Comparison of ENCODE assay signal across 11 cellular contexts in the genomic region with DNA sequence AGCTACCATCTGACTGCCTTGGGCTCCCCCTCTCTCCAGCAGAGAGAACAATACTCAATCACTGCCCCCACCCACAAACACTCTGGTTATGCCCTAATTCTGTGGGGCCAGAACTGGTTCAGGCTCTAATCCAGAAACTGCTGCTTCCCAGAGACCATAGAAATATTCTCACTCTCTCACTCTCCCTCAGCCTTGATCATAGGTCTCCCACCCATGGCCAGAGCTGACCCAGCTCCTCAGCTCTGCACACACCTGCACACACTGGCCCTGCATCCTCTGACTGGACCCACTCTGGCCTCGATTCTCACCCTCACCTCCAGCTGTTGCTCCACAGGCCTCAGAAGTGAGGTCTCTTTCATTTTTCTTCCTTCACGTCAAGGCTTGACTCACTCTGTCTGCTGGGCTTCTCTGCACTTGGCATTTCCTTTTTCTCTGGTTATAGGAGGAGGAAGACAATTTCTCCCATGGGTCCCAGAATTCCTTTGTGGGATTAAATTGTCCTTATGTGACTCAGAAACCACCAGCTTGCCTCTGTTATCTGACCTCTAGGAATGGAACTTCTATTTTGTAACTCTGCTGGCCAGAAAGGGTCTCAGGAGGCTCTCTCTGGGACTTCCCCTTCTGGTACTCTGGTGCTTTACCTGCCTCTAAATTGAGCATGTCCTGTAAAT. TPM values are rescaled to one million over a fixed set of nuclear protein-coding genes. Genes with fewer than 3 reads are reported as not detected.
DNase-seq lines count a peak whose midpoint lies in the region; ATAC-seq, FAIRE-seq and TF ChIP-seq lines count a peak whose summit lies in the region.
"Had no signal": no experiment of that assay in that cellular context is flagged by ENCODE, and none has a peak within 500 bp of the region (broad histone marks: within the 10 kb centered on the region; RNA-seq: fewer than 3 reads in every experiment).

No MANE protein-coding gene starts in this region.

- H2BK20ac ChIP-seq in H1 (ENCODE audit: low read length): no peak overlapping the region

- in situ Hi-C loops in GM13977 (cut with MboI; ENCODE audit: low pct_unique_long_range_greater_than_20kb, low sequenced_read_pairs, unreplicated experiment): no loop called here

- CTCF ChIA-PET in H1 (lab: Charles Lee; ENCODE audit: partially characterized antibody): interaction anchor here (1.2 kb wide), 1 partner anchor 128 kb away, joined by 3 read pairs; no protein-coding TSS in a partner anchor
- CTCF ChIA-PET in activated CD4-positive, alpha-beta memory T cell treated with anti-CD3 and anti-CD28 coated beads, Interleukin-2, amount 10 ng/mL, durations not matched to agents 7 days and 5 days (lab: Charles Lee): interaction anchor here (0.6 kb wide), 1 partner anchor 652 kb away, joined by 3 read pairs; no protein-coding TSS in a partner anchor

- H3K56ac ChIP-seq in H1 (replicated peaks; ENCODE audit: insufficient read length, low read depth, low read length): no peak overlapping the region

- ATAC-seq in GM18870 (IDR thresholded peaks at IDR 0.05; ENCODE audit: unreplicated experiment) (no peak), GM18520 (IDR thresholded peaks at IDR 0.05; ENCODE audit: unreplicated experiment) (no peak)

- H3K4me2 ChIP-seq in H1 (ENCODE audit: insufficient read depth in 1 of 2, low read depth in 2 of 2, low read length in 2 of 2) (no peak overlapping the region), skeletal muscle satellite cell (ENCODE audit: low read length) (peak overlapping the region; percentile 42)

- H3K14ac ChIP-seq in H1 (ENCODE audit: insufficient read length): no peak overlapping the region

- H3K79me2 ChIP-seq in H1 (ENCODE audit: control insufficient read depth in 1 of 2, insufficient read depth in 2 of 2, low read length in 2 of 2): no peaks in the 10 kb centered on the region

- no peak overlapping the region for H3K18ac ChIP-seq in H1 (ENCODE audit: extremely low read depth, low read length)

- no peak overlapping the region for H3K4me3 Mint-ChIP-seq in activated CD4-positive, alpha-beta memory T cell treated with anti-CD3 and anti-CD28 coated beads, Interleukin-2, amount 10 ng/mL, durations not matched to agents 7 days and 5 days
- H3K4me3 Mint-ChIP-seq: central memory CD8-positive, alpha-beta T cell had no signal

- POLR2A ChIA-PET in H1 (lab: Charles Lee; ENCODE audit: partially characterized antibody): interaction anchor here (1.0 to 1.4 kb wide), 3 partner anchors 15 to 17 kb away, joined by 3 to 5 read pairs (median 4); no protein-coding TSS in a partner anchor
- POLR2A ChIA-PET in activated CD4-positive, alpha-beta memory T cell treated with anti-CD3 and anti-CD28 coated beads, Interleukin-2, amount 10 ng/mL, durations not matched to agents 7 days and 5 days (lab: Charles Lee): no interaction called here

- peak overlapping the region; percentile 57 for H4K8ac ChIP-seq in H1 (ENCODE audit: extremely low read depth, insufficient read depth, low read length)

- no peaks in the 10 kb centered on the region for H3K23me2 ChIP-seq in H1 (ENCODE audit: low read depth, low read length)

- WGBS in H1 (ENCODE audit: extremely low coverage in 1 of 2, insufficient coverage in 1 of 2, insufficient read length in 1 of 2, insufficient replicate concordance in 2 of 2, low coverage in 1 of 2, low lambda C conversion rate in 2 of 2, missing lambda C conversion rate in 1 of 2), 2 experiments: 97% methylated on average over 2 of the region's 2 CpGs; no CpG with 5 or more reads in 1 of the 2 experiments

- no peak overlapping the region for H2BK120ac ChIP-seq in H1 (replicated peaks; ENCODE audit: low read depth, low read length)

- H3K36me3 Mint-ChIP-seq in activated CD4-positive, alpha-beta memory T cell treated with anti-CD3 and anti-CD28 coated beads, Interleukin-2, amount 10 ng/mL, durations not matched to agents 7 days and 5 days (ENCODE audit: low read depth): no peaks in the 10 kb centered on the region

- peaks cover 3% of the 10 kb centered on the region for H3K27me3 Mint-ChIP-seq in activated CD4-positive, alpha-beta memory T cell treated with anti-CD3 and anti-CD28 coated beads, Interleukin-2, amount 10 ng/mL, durations not matched to agents 7 days and 5 days
- H3K27me3 Mint-ChIP-seq: central memory CD8-positive, alpha-beta T cell had no signal

- H3K9ac ChIP-seq in H1 (replicated peaks in 1 of 4; ENCODE audit: extremely low read depth in 1 of 4, low read depth in 3 of 4, low read length in 3 of 4) (no peak overlapping the region; a peak in 1 of 7 replicates), skeletal muscle satellite cell (ENCODE audit: low read depth, low read length) (peak overlapping the region; percentile 10)

- DNase-seq in GM13977 (ENCODE audit: low spot score) (no peak), RCC 7860 (ENCODE audit: low spot score) (peak; percentile 92), H1 (ENCODE audit: low read depth in 1 of 2, low spot score in 2 of 2) (no peak)
- no peak for DNase-seq in activated CD4-positive, alpha-beta memory T cell treated with anti-CD3 and anti-CD28 coated beads, Interleukin-2, amount 10 ng/mL, durations not matched to agents 7 days and 5 days
- DNase-seq: activated CD4-positive, alpha-beta T cell treated with anti-CD3 and anti-CD28 coated beads, Interleukin-2, amount 50 U/mL, for 1 hour; NCI-H526; sigmoid colon had no signal

- TF ChIP-seq CTCF in GM13977 (IDR thresholded peaks at IDR 0.05; ENCODE audit: extremely low read depth, insufficient read depth, missing control alignments) (peak; percentile 3), H1 (IDR thresholded peaks at IDR 0.05; ENCODE audit: control extremely low read depth in 1 of 3, insufficient read depth in 1 of 3, low read depth in 1 of 3, low read length in 3 of 3) (no peak)

- H3K27ac ChIP-seq in H1 (ENCODE audit: low read depth, low read length): no peak overlapping the region
- H3K27ac ChIP-seq: sigmoid colon had no signal

- no peak overlapping the region for H3K4ac ChIP-seq in H1 (replicated peaks; ENCODE audit: insufficient read length, low read depth, low read length)

- no peaks in the 10 kb centered on the region for H3K79me1 ChIP-seq in H1 (ENCODE audit: low read depth, low read length)

- no peaks in the 10 kb centered on the region for H3K9me3 Mint-ChIP-seq in activated CD4-positive, alpha-beta memory T cell treated with anti-CD3 and anti-CD28 coated beads, Interleukin-2, amount 10 ng/mL, durations not matched to agents 7 days and 5 days
- H3K9me3 Mint-ChIP-seq: central memory CD8-positive, alpha-beta T cell had no signal

- no peak overlapping the region for H4K5ac ChIP-seq in H1 (ENCODE audit: insufficient read length, low read depth, low read length)

- no peak overlapping the region for H2AK5ac ChIP-seq in H1 (ENCODE audit: low read depth, low read length)

- H3K9me3 ChIP-seq in H1 (ENCODE audit: insufficient read depth in 2 of 2, low read depth in 1 of 2, low read length in 1 of 2) (no peaks in the 10 kb centered on the region), skeletal muscle satellite cell (replicated peaks; ENCODE audit: low read length) (no peaks in the 10 kb centered on the region)
- H3K9me3 ChIP-seq: sigmoid colon had no signal

- no peak overlapping the region for H2BK5ac ChIP-seq in H1 (ENCODE audit: low read depth, low read length)

- H3K4me1 ChIP-seq in H1 (replicated peaks in 1 of 4; ENCODE audit: control insufficient read depth in 3 of 4, insufficient read depth in 4 of 4, low read length in 3 of 4): no peaks in the 10 kb centered on the region; a peak in 1 of 7 replicates
- H3K4me1 ChIP-seq in skeletal muscle satellite cell (ENCODE audit: control insufficient read depth, insufficient read depth, low read length): peaks cover 11% of the 10 kb centered on the region
- H3K4me1 ChIP-seq: sigmoid colon had no signal

- no peak overlapping the region for H3K27ac Mint-ChIP-seq in activated CD4-positive, alpha-beta memory T cell treated with anti-CD3 and anti-CD28 coated beads, Interleukin-2, amount 10 ng/mL, durations not matched to agents 7 days and 5 days

- H2BK15ac ChIP-seq in H1 (ENCODE audit: low read length): peak overlapping the region; percentile 75; the same call in 1 of the 2 replicates

- no peak overlapping the region for H3K4me3 ChIP-seq in H1 (ENCODE audit: extremely low read depth in 1 of 4, insufficient read depth in 2 of 4, low read depth in 3 of 4, low read length in 4 of 4)
- H3K4me3 ChIP-seq in skeletal muscle satellite cell (ENCODE audit: low read length): no peak overlapping the region
- H3K4me3 ChIP-seq: sigmoid colon had no signal

- TF ChIP-seq EP300 in H1 (IDR thresholded peaks at IDR 0.05; ENCODE audit: borderline replicate concordance in 1 of 2, low read depth in 2 of 2, low read length in 2 of 2): no peak

- FAIRE-seq in RCC 7860 (lab: Jason Lieb, UNC) (peak; percentile 95), H1 (lab: Jason Lieb, UNC) (no peak)

- no peak for TF ChIP-seq RAD21 in H1 (IDR thresholded peaks at IDR 0.05 in 1 of 2, conservative IDR thresholded peaks at IDR 0.05 in 1 of 2; ENCODE audit: low read depth in 2 of 2, low read length in 2 of 2)

- H3K27me3 ChIP-seq in H1 (replicated peaks in 1 of 4; ENCODE audit: control insufficient read depth in 3 of 4, extremely low read depth in 1 of 4, insufficient read depth in 3 of 4, low read length in 3 of 4) (no peaks in the 10 kb centered on the region; a peak in 1 of 7 replicates), skeletal muscle satellite cell (ENCODE audit: control insufficient read depth, insufficient read depth, low read length) (peaks cover 6% of the 10 kb centered on the region)
- H3K27me3 ChIP-seq: sigmoid colon had no signal

- no peak overlapping the region for H3K23ac ChIP-seq in H1 (ENCODE audit: insufficient read length)

- no peaks in the 10 kb centered on the region for H4K20me1 ChIP-seq in H1 (replicated peaks in 1 of 2; ENCODE audit: control insufficient read depth in 1 of 2, insufficient read depth in 2 of 2, low read length in 2 of 2)

- no peaks in the 10 kb centered on the region for H3K4me1 Mint-ChIP-seq in activated CD4-positive, alpha-beta memory T cell treated with anti-CD3 and anti-CD28 coated beads, Interleukin-2, amount 10 ng/mL, durations not matched to agents 7 days and 5 days
- H3K4me1 Mint-ChIP-seq: central memory CD8-positive, alpha-beta T cell had no signal

- H2AFZ ChIP-seq in H1 (ENCODE audit: low read length): peak overlapping the region; percentile 76; the same call in 1 of the 2 replicates

- no peak for TF ChIP-seq POLR2A in H1 (IDR thresholded peaks at IDR 0.05; ENCODE audit: control extremely low read depth in 1 of 2, low read depth in 2 of 2, low read length in 2 of 2)

- H4K91ac ChIP-seq in H1 (replicated peaks; ENCODE audit: insufficient read length, low read length): no peak overlapping the region

- H3K36me3 ChIP-seq in H1 (ENCODE audit: control insufficient read depth in 2 of 4, insufficient read depth in 4 of 4, low read length in 3 of 4) (no peaks in the 10 kb centered on the region), skeletal muscle satellite cell (ENCODE audit: insufficient read depth, low read length) (no peaks in the 10 kb centered on the region)
- H3K36me3 ChIP-seq: sigmoid colon had no signal

- H2BK12ac ChIP-seq in H1 (ENCODE audit: low read depth, low read length): no peak overlapping the region

RNA-seq across cellular contexts. Expression of a gene that starts 15.6 kb away (rescaled TPM):
- total RNA-seq in H1 (2021; fragmentation: NEBNext Ultra II Directional; extraction: Animal tissue kit (Norgen Biotek cat#: 25700)): 14.9 and 15.7 TPM in 2 replicates
- polyA plus RNA-seq in H1 (2011; rRNA removed): 4.1 and 5.1 TPM in 2 replicates
- polyA plus RNA-seq in H1 (2011; cell fraction: cytosol; rRNA removed): 4.9 TPM
- polyA plus RNA-seq in H1 (2011; cell fraction: nucleus; rRNA removed): 20.0 TPM
- 3.5 to 7.7 TPM (median 4.0 TPM) in 4 replicates for polyA plus RNA-seq in H1 (2012, experiment 1 of 2)
- polyA plus RNA-seq in H1 (2012, experiment 2 of 2): 0.46 TPM
- 11.3 TPM for polyA plus RNA-seq in H1 (2013, experiment 1 of 2)
- 8.0 TPM for polyA plus RNA-seq in H1 (2013, experiment 2 of 2)
- polyA minus RNA-seq in H1 (2011; rRNA and poly(A)+ RNA removed): 17.0 and 24.5 TPM in 2 replicates
- polyA minus RNA-seq in H1 (2011; cell fraction: cytosol; rRNA and poly(A)+ RNA removed): 3.0 TPM
- 31.6 TPM for polyA minus RNA-seq in H1 (2011; cell fraction: nucleus; rRNA and poly(A)+ RNA removed)
- total RNA-seq in skeletal muscle satellite cell (2012; rRNA removed): 14.4 and 14.9 TPM in 2 replicates
- total RNA-seq in activated CD4-positive, alpha-beta memory T cell treated with anti-CD3 and anti-CD28 coated beads, Interleukin-2, amount 10 ng/mL, durations not matched to agents 7 days and 5 days: 10 to 100 TPM; 20.3 to 22.5 TPM

RNA-seq across cellular contexts. Expression of a gene that starts 31.9 kb away (rescaled TPM):
- total RNA-seq in H1 (2021; fragmentation: NEBNext Ultra II Directional; extraction: Animal tissue kit (Norgen Biotek cat#: 25700)): 39.6 and 41.3 TPM in 2 replicates
- polyA plus RNA-seq in H1 (2011; rRNA removed): 7.5 and 10.0 TPM in 2 replicates
- 8.9 TPM for polyA plus RNA-seq in H1 (2011; cell fraction: cytosol; rRNA removed)
- polyA plus RNA-seq in H1 (2011; cell fraction: nucleus; rRNA removed): 14.1 TPM
- polyA plus RNA-seq in H1 (2012, experiment 1 of 2): 10.1 to 15.7 TPM (median 12.1 TPM) in 4 replicates
- 1.7 TPM for polyA plus RNA-seq in H1 (2012, experiment 2 of 2)
- polyA plus RNA-seq in H1 (2013, experiment 1 of 2): 16.1 TPM
- 16.2 TPM for polyA plus RNA-seq in H1 (2013, experiment 2 of 2)
- 71.5 and 118 TPM in 2 replicates for polyA minus RNA-seq in H1 (2011; rRNA and poly(A)+ RNA removed)
- polyA minus RNA-seq in H1 (2011; cell fraction: cytosol; rRNA and poly(A)+ RNA removed): 14.9 TPM
- polyA minus RNA-seq in H1 (2011; cell fraction: nucleus; rRNA and poly(A)+ RNA removed): 50.5 TPM
- 14.2 and 17.3 TPM in 2 replicates for total RNA-seq in skeletal muscle satellite cell (2012; rRNA removed)
- total RNA-seq in activated CD4-positive, alpha-beta memory T cell treated with anti-CD3 and anti-CD28 coated beads, Interleukin-2, amount 10 ng/mL, durations not matched to agents 7 days and 5 days: 10 to 100 TPM in 1 of 2 experiments, 1 to 10 TPM in 1; 9.7 to 11.7 TPM
